ENCODE assay signal across 6 cellular contexts in the genomic region with DNA sequence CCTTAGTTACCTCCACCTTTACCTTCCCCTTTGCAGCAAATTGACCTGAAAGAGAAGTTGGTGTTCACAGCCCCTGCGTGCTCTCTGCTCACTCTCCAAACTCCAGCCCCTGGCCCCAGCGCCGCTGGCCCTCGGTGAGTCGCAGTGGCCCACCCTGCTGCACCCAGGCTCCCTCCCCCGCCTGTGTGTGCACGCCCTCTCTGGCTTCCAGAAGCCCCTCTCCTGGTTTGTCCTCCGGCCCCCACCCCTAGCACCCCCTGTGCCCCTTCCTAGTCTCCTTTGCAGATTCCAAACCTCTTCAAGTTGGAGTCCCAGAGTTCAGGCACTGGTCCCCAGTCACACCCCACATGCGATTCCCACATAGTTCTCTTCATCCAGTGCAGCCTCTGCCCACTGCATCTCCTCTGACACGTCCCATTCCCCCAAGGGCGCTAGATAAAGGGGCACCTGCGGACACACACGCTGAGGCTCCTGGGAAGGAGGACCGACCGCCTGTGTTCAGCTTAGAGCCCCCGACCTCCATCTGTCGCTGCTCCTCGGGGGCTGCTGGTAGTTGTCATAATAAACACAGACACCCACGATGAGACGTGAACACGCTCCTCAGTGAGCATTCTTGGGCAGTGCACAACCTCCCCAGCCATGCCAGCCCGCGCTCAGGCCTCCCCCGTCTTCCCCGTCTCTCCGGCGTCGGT. TPM values are rescaled to one million over a fixed set of nuclear protein-coding genes. Genes with fewer than 3 reads are reported as not detected.
DNase-seq lines count a peak whose midpoint lies in the region; ATAC-seq, FAIRE-seq and TF ChIP-seq lines count a peak whose summit lies in the region.

No MANE protein-coding gene starts in this region.

- H3K36me3 Mint-ChIP-seq in nephron (ENCODE audit: low read depth): no peaks in the 10 kb centered on the region

- no peak for TF ChIP-seq EP300 in GM12878 (IDR thresholded peaks at IDR 0.05; ENCODE audit: borderline replicate concordance in 1 of 2, control insufficient read depth in 1 of 2, low read depth in 2 of 2, low read length in 2 of 2)

- FAIRE-seq in GM12878 (lab: Jason Lieb, UNC): no peak

- no peak for DNase-seq in GM12878 (ENCODE audit: low read depth, low spot score)
- DNase-seq in NCI-H1436 (lab: John Stamatoyannopoulos, UW): no peak
- DNase-seq in HK-2 (ENCODE audit: unreplicated experiment): no peak

- H3K4me3 ChIP-seq in GM12878: peak overlapping the region; percentile 77

- H3K9me3 Mint-ChIP-seq in nephron: no peaks in the 10 kb centered on the region

- SMC1A ChIA-PET in GM12878 (lab: Charles Lee; ENCODE audit: uncharacterized antibody, unreplicated experiment): no interaction called here

- CTCF ChIA-PET in GM12878 (lab: Yijun Ruan, JAX): interaction anchor here (1.4 to 1.5 kb wide), 2 partner anchors 148 to 150 kb away, joined by 3 to 4 read pairs; no protein-coding TSS in a partner anchor

- peak overlapping the region; percentile 83 to 92 (median 90) for H3K27ac Mint-ChIP-seq in nephron

- peaks cover 19% of the 10 kb centered on the region for H4K20me1 ChIP-seq in GM12878 (ENCODE audit: control insufficient read depth, insufficient read depth)

- H2AFZ ChIP-seq in GM12878 (ENCODE audit: control insufficient read depth, low read depth, low read length): peak overlapping the region; percentile 90

- ATAC-seq in GM21825 (IDR thresholded peaks at IDR 0.05; ENCODE audit: unreplicated experiment) (peak; percentile 1), GM12878 (no peak), HG03196 (IDR thresholded peaks at IDR 0.05; ENCODE audit: unreplicated experiment) (no peak)

- no peak for TF ChIP-seq RAD21 in GM12878 (IDR thresholded peaks at IDR 0.05; ENCODE audit: insufficient read depth, low read depth, low read length)

- BruUV-seq in GM12878 (replicated peaks; lab: Mats Ljungman, UMichigan): no TSS peak

- peaks cover 25% of the 10 kb centered on the region for H3K4me1 Mint-ChIP-seq in nephron

- H3K4me3 Mint-ChIP-seq in nephron: peak overlapping the region; percentile 82 to 92 (median 87)

- H3K9ac ChIP-seq in GM12878 (ENCODE audit: control insufficient read depth, insufficient read depth, low read length): peak overlapping the region; percentile 47; the same call in 1 of the 2 replicates

- RAD21 ChIA-PET in GM12878 (lab: Charles Lee; ENCODE audit: unreplicated experiment): interaction anchor here (1.5 kb wide), 1 partner anchor 39 kb away, joined by 5 read pairs; a partner anchor contains a TSS

- H3K27me3 Mint-ChIP-seq in nephron (ENCODE audit: low read depth): peaks cover 22% of the 10 kb centered on the region

- TF ChIP-seq CTCF in GM12878 (IDR thresholded peaks at IDR 0.05 in 2 of 3, conservative IDR thresholded peaks at IDR 0.05 in 1 of 3; ENCODE audit: control insufficient read depth in 2 of 3, extremely low read depth in 1 of 3, insufficient read depth in 1 of 3, low read depth in 3 of 3, low read length in 3 of 3) (no peak), nephron (IDR thresholded peaks at IDR 0.05; ENCODE audit: unreplicated experiment in 3 of 3) (no peak)

- H3K27me3 ChIP-seq in GM12878 (replicated peaks in 1 of 2; ENCODE audit: control insufficient read depth in 2 of 2, insufficient read depth in 2 of 2, low read length in 1 of 2): peaks cover 0 to 3% of the 10 kb centered on the region in 2 experiments; a peak in 2 of 4 replicates

- peaks cover 17% of the 10 kb centered on the region for H3K4me1 ChIP-seq in GM12878 (ENCODE audit: control insufficient read depth, insufficient read depth, low read length)

- POLR2A ChIA-PET in GM12878 (lab: Charles Lee): interaction anchor here (0.6 kb wide), 1 partner anchor 236 kb away, joined by 6 read pairs; no protein-coding TSS in a partner anchor

- H3K79me2 ChIP-seq in GM12878 (ENCODE audit: control insufficient read depth, insufficient read depth, low read length): peaks cover 35% of the 10 kb centered on the region

- intact Hi-C loops in GM12878 (cut with micrococcal nuclease; ENCODE audit: unreplicated experiment): no loop called here

- H3K4me2 ChIP-seq in GM12878 (ENCODE audit: control insufficient read depth, insufficient read depth): peak overlapping the region; percentile 97

- TF ChIP-seq POLR2A in GM12878 (IDR thresholded peaks at IDR 0.05; ENCODE audit: low read depth, low read length): no peak

- H3K27ac ChIP-seq in GM12878 (ENCODE audit: control insufficient read depth, insufficient read depth): no peak overlapping the region

- H3K36me3 ChIP-seq in GM12878 (ENCODE audit: control insufficient read depth in 2 of 2, insufficient read depth in 2 of 2, low read length in 1 of 2): peaks cover 0 to 2% of the 10 kb centered on the region in 2 experiments

- 28% methylated on average over 27 of the region's 28 CpGs for WGBS in GM12878 (ENCODE audit: insufficient coverage, insufficient replicate concordance, low lambda C conversion rate, missing lambda C conversion rate)

- H3K9me3 ChIP-seq in GM12878 (replicated peaks; ENCODE audit: control insufficient read depth, insufficient read depth, low read length): no peaks in the 10 kb centered on the region

- in situ Hi-C loops in GM12878 (cut with MboI): no loop called here

RNA-seq across cellular contexts. Expression of a gene that starts 1.5 kb away (rescaled TPM):
- total RNA-seq in GM12878 (2013; cell fraction: nucleolus; rRNA removed): 65.8 and 74.9 TPM in 2 replicates
- total RNA-seq in GM12878 (2014; rRNA removed): 19.2 and 22.0 TPM in 2 replicates
- 8.8 and 11.1 TPM in 2 replicates for total RNA-seq in GM12878 (2014; rRNA removed; fragmentation: Illumina TruSeq; extraction: Trizol)
- total RNA-seq in GM12878 (2021): 39.4 and 43.5 TPM in 2 replicates
- polyA plus RNA-seq in GM12878 (2011; ENCODE audit: low read depth): 4.2 TPM
- 4.9 and 11.7 TPM in 2 replicates for polyA plus RNA-seq in GM12878 (2011; rRNA removed)
- polyA plus RNA-seq in GM12878 (2011; cell fraction: cytosol; rRNA removed): 11.7 and 18.5 TPM in 2 replicates
- polyA plus RNA-seq in GM12878 (2011; cell fraction: nucleus; rRNA removed): 44.2 and 63.2 TPM in 2 replicates
- 16.1 TPM in 2 replicates for polyA plus RNA-seq in GM12878 (2012)
- polyA plus RNA-seq in GM12878 (2014; fragmentation: Illumina TruSeq; extraction: Trizol): 2.4 and 8.0 TPM in 2 replicates
- under 1 TPM; 0.13 to 0.42 TPM for polyA plus RNA-seq in GM12878 (2014; fragmentation: Nextera tagmentation; extraction: Ambion mirVana)
- polyA plus RNA-seq in GM12878 (2014; rRNA removed): 23.4 and 28.2 TPM in 2 replicates
- 10 to 100 TPM; 18.5 to 21.7 TPM for polyA plus RNA-seq in GM12878 (2016; fragmentation: Nextera tagmentation; extraction: Ambion mirVana)
- polyA minus RNA-seq in GM12878 (2011; rRNA and poly(A)+ RNA removed): 9.5 and 17.9 TPM in 2 replicates
- polyA minus RNA-seq in GM12878 (2011; cell fraction: cytosol; rRNA and poly(A)+ RNA removed): 12.8 and 12.9 TPM in 2 replicates
- polyA minus RNA-seq in GM12878 (2011; cell fraction: nucleus; rRNA and poly(A)+ RNA removed): 14.7 and 27.1 TPM in 2 replicates

RNA-seq across cellular contexts. Expression of a gene that starts 14.0 kb away (rescaled TPM):
- 12.2 and 18.6 TPM in 2 replicates for total RNA-seq in GM12878 (2013; cell fraction: nucleolus; rRNA removed)
- total RNA-seq in GM12878 (2014; rRNA removed) (17.8 and 19.0 TPM in 2 replicates), GM12878 (2014; rRNA removed; fragmentation: Illumina TruSeq; extraction: Trizol) (2.8 and 3.0 TPM in 2 replicates), GM12878 (2021) (15.1 and 16.8 TPM in 2 replicates)
- 2.7 TPM for polyA plus RNA-seq in GM12878 (2011; ENCODE audit: low read depth)
- polyA plus RNA-seq in GM12878 (2011; rRNA removed) (3.4 and 9.6 TPM in 2 replicates), GM12878 (2014; fragmentation: Illumina TruSeq; extraction: Trizol) (0.16 and 1.1 TPM in 2 replicates), GM12878 (2014; fragmentation: Nextera tagmentation; extraction: Ambion mirVana) (1 to 10 TPM in 1 of 2 experiments, under 1 TPM in 1; 0.39 to 1.0 TPM), GM12878 (2014; rRNA removed) (21.0 and 26.4 TPM in 2 replicates), GM12878 (2016; fragmentation: Nextera tagmentation; extraction: Ambion mirVana) (10 to 100 TPM; 22.2 to 29.7 TPM)
- polyA plus RNA-seq in GM12878 (2011; cell fraction: cytosol; rRNA removed): 17.5 and 28.1 TPM in 2 replicates
- 69.5 and 70.3 TPM in 2 replicates for polyA plus RNA-seq in GM12878 (2011; cell fraction: nucleus; rRNA removed)
- 12.6 and 15.4 TPM in 2 replicates for polyA plus RNA-seq in GM12878 (2012)
- 2.3 and 7.4 TPM in 2 replicates for polyA minus RNA-seq in GM12878 (2011; rRNA and poly(A)+ RNA removed)
- 3.2 and 8.7 TPM in 2 replicates for polyA minus RNA-seq in GM12878 (2011; cell fraction: cytosol; rRNA and poly(A)+ RNA removed)
- polyA minus RNA-seq in GM12878 (2011; cell fraction: nucleus; rRNA and poly(A)+ RNA removed): 8.1 and 14.3 TPM in 2 replicates

RNA-seq across cellular contexts. Expression of a gene that starts 14.2 kb away (rescaled TPM):
- total RNA-seq in GM12878 (2013; cell fraction: nucleolus; rRNA removed): 1.7 and 4.5 TPM in 2 replicates
- 2.1 and 3.8 TPM in 2 replicates for total RNA-seq in GM12878 (2014; rRNA removed)
- 0.45 and 0.83 TPM in 2 replicates for total RNA-seq in GM12878 (2014; rRNA removed; fragmentation: Illumina TruSeq; extraction: Trizol)
- 2.8 and 3.3 TPM in 2 replicates for total RNA-seq in GM12878 (2021)
- polyA plus RNA-seq in GM12878 (2011; ENCODE audit: low read depth): 0.76 TPM
- polyA plus RNA-seq in GM12878 (2011; rRNA removed): 0.99 and 1.2 TPM in 2 replicates
- 1.1 and 2.5 TPM in 2 replicates for polyA plus RNA-seq in GM12878 (2011; cell fraction: cytosol; rRNA removed)
- polyA plus RNA-seq in GM12878 (2011; cell fraction: nucleus; rRNA removed): 33.2 and 35.5 TPM in 2 replicates
- 6.5 and 7.0 TPM in 2 replicates for polyA plus RNA-seq in GM12878 (2012)
- 0.22 TPM in 1 of 2 replicates, not detected in the other for polyA plus RNA-seq in GM12878 (2014; fragmentation: Illumina TruSeq; extraction: Trizol)
- polyA plus RNA-seq in GM12878 (2014; fragmentation: Nextera tagmentation; extraction: Ambion mirVana): not detected
- 3.5 and 4.1 TPM in 2 replicates for polyA plus RNA-seq in GM12878 (2014; rRNA removed)
- 1 to 10 TPM in 1 of 2 experiments, under 1 TPM in 1; 0.88 to 1.4 TPM for polyA plus RNA-seq in GM12878 (2016; fragmentation: Nextera tagmentation; extraction: Ambion mirVana)
- 1.5 TPM in 1 of 2 replicates, not detected in the other for polyA minus RNA-seq in GM12878 (2011; rRNA and poly(A)+ RNA removed)
- 1.1 and 1.3 TPM in 2 replicates for polyA minus RNA-seq in GM12878 (2011; cell fraction: cytosol; rRNA and poly(A)+ RNA removed)
- 3.1 and 3.8 TPM in 2 replicates for polyA minus RNA-seq in GM12878 (2011; cell fraction: nucleus; rRNA and poly(A)+ RNA removed)

RNA-seq across cellular contexts. Expression of a gene that starts 37.5 kb away (rescaled TPM):
- 3.4 and 5.1 TPM in 2 replicates for total RNA-seq in GM12878 (2013; cell fraction: nucleolus; rRNA removed)
- total RNA-seq in GM12878 (2014; rRNA removed) (0.60 and 0.79 TPM in 2 replicates), GM12878 (2014; rRNA removed; fragmentation: Illumina TruSeq; extraction: Trizol) (0.41 and 0.45 TPM in 2 replicates), GM12878 (2021) (1.7 and 1.9 TPM in 2 replicates)
- 0.20 TPM for polyA plus RNA-seq in GM12878 (2011; ENCODE audit: low read depth)
- polyA plus RNA-seq in GM12878 (2011; rRNA removed) (0.37 and 0.75 TPM in 2 replicates), GM12878 (2014; fragmentation: Illumina TruSeq; extraction: Trizol) (0.19 TPM in 1 of 2 replicates, not detected in the other), GM12878 (2014; fragmentation: Nextera tagmentation; extraction: Ambion mirVana) (under 1 TPM in 1 of 2 experiments, not detected in 1; 0.02 TPM), GM12878 (2014; rRNA removed) (1.6 and 1.9 TPM in 2 replicates), GM12878 (2016; fragmentation: Nextera tagmentation; extraction: Ambion mirVana) (1 to 10 TPM in 1 of 2 experiments, under 1 TPM in 1; 0.62 to 1.0 TPM)
- 0.78 and 1.6 TPM in 2 replicates for polyA plus RNA-seq in GM12878 (2011; cell fraction: cytosol; rRNA removed)
- polyA plus RNA-seq in GM12878 (2011; cell fraction: nucleus; rRNA removed): 8.1 and 9.7 TPM in 2 replicates
- polyA plus RNA-seq in GM12878 (2012): 0.87 and 1.1 TPM in 2 replicates
- polyA minus RNA-seq in GM12878 (2011; rRNA and poly(A)+ RNA removed): 1.0 and 1.5 TPM in 2 replicates
- polyA minus RNA-seq in GM12878 (2011; cell fraction: cytosol; rRNA and poly(A)+ RNA removed): 0.42 TPM in 1 of 2 replicates, not detected in the other
- 3.1 and 5.0 TPM in 2 replicates for polyA minus RNA-seq in GM12878 (2011; cell fraction: nucleus; rRNA and poly(A)+ RNA removed)

RNA-seq across cellular contexts. Expression of a gene that starts 39.4 kb away (rescaled TPM):
- 13.9 and 16.2 TPM in 2 replicates for total RNA-seq in GM12878 (2013; cell fraction: nucleolus; rRNA removed)
- 43.5 and 47.6 TPM in 2 replicates for total RNA-seq in GM12878 (2014; rRNA removed)
- total RNA-seq in GM12878 (2014; rRNA removed; fragmentation: Illumina TruSeq; extraction: Trizol): 25.3 and 31.6 TPM in 2 replicates
- 58.0 and 70.7 TPM in 2 replicates for total RNA-seq in GM12878 (2021)
- 16.1 TPM for polyA plus RNA-seq in GM12878 (2011; ENCODE audit: low read depth)
- polyA plus RNA-seq in GM12878 (2011; rRNA removed): 14.3 and 31.9 TPM in 2 replicates
- polyA plus RNA-seq in GM12878 (2011; cell fraction: cytosol; rRNA removed): 51.6 and 73.9 TPM in 2 replicates
- 131 and 165 TPM in 2 replicates for polyA plus RNA-seq in GM12878 (2011; cell fraction: nucleus; rRNA removed)
- polyA plus RNA-seq in GM12878 (2012): 29.2 and 44.5 TPM in 2 replicates
- polyA plus RNA-seq in GM12878 (2014; fragmentation: Illumina TruSeq; extraction: Trizol): 2.2 and 18.1 TPM in 2 replicates
- 10 to 100 TPM in 1 of 2 experiments, 1 to 10 TPM in 1; 2.8 to 12.7 TPM for polyA plus RNA-seq in GM12878 (2014; fragmentation: Nextera tagmentation; extraction: Ambion mirVana)
- polyA plus RNA-seq in GM12878 (2014; rRNA removed): 52.7 and 56.9 TPM in 2 replicates
- 10 to 100 TPM; 23.4 to 72.4 TPM for polyA plus RNA-seq in GM12878 (2016; fragmentation: Nextera tagmentation; extraction: Ambion mirVana)
- 42.4 and 52.1 TPM in 2 replicates for polyA minus RNA-seq in GM12878 (2011; rRNA and poly(A)+ RNA removed)
- polyA minus RNA-seq in GM12878 (2011; cell fraction: cytosol; rRNA and poly(A)+ RNA removed): 11.9 and 22.7 TPM in 2 replicates
- polyA minus RNA-seq in GM12878 (2011; cell fraction: nucleus; rRNA and poly(A)+ RNA removed): 17.2 and 27.8 TPM in 2 replicates
